In the genomic region with DNA sequence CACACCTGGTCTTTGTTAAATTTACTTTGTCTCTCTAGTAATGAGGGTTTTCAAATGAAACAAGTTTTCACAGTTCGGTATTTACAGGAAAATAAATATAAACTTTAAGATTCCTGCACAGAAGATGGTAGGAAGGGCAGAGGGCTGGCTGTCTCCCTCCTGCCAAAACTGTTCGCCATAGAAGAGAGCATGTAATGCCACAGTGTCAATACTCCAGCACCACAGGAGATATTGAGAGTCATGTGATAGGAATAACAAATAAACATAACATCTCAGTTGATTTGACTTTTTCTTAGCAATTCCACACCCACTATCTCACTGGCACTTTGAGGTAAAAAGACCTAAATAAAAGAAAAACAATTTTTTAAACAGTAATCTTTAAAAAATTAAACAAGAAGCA, we compare ENCODE assay signal across 11 cellular contexts.
A peak's percentile ranks its signal among the peaks of the same experiment; 100 is the strongest.
DNase-seq lines count a peak whose midpoint lies in the region; ATAC-seq and TF ChIP-seq lines count a peak whose summit lies in the region.
"Had no signal": no experiment of that assay in that cellular context is flagged by ENCODE, and none has a peak within 500 bp of the region (broad histone marks: within the 10 kb centered on the region; RNA-seq: fewer than 3 reads in every experiment).

No MANE protein-coding gene starts in this region.

- H3K27ac Mint-ChIP-seq in activated CD8-positive, alpha-beta memory T cell treated with anti-CD3 and anti-CD28 coated beads, Interleukin-2, amount 10 ng/mL, durations not matched to agents 7 days and 5 days = peak overlapping the region; percentile 91
- H3K27ac Mint-ChIP-seq in endothelial cell (ENCODE audit: unreplicated experiment) = no peak overlapping the region

- H3K9me3 Mint-ChIP-seq in activated CD8-positive, alpha-beta memory T cell treated with anti-CD3 and anti-CD28 coated beads, Interleukin-2, amount 10 ng/mL, durations not matched to agents 7 days and 5 days (ENCODE audit: low read depth) = peaks cover 2% of the 10 kb centered on the region
- H3K9me3 Mint-ChIP-seq in endothelial cell (ENCODE audit: unreplicated experiment) = no peaks in the 10 kb centered on the region

- no peaks in the 10 kb centered on the region for H3K27me3 Mint-ChIP-seq in activated CD8-positive, alpha-beta memory T cell treated with anti-CD3 and anti-CD28 coated beads, Interleukin-2, amount 10 ng/mL, durations not matched to agents 7 days and 5 days
- peaks cover 2% of the 10 kb centered on the region for H3K27me3 Mint-ChIP-seq in endothelial cell (ENCODE audit: unreplicated experiment)

- 98% methylated on average over 2 of the region's 2 CpGs for WGBS in thymus

- TF ChIP-seq CTCF in VCaP (conservative IDR thresholded peaks at IDR 0.05) = no peak
- TF ChIP-seq CTCF in endothelial cell (IDR thresholded peaks at IDR 0.05; ENCODE audit: unreplicated experiment) = no peak

- DNase-seq in activated CD8-positive, alpha-beta memory T cell treated with anti-CD3 and anti-CD28 coated beads, Interleukin-2, amount 10 ng/mL, durations not matched to agents 7 days and 5 days = no peak
- no peak for DNase-seq in activated CD8-positive, alpha-beta memory T cell treated with anti-CD3 and anti-CD28 coated beads for 24 hours
- no peak for DNase-seq in endothelial cell (ENCODE audit: low spot score)
- no peak for DNase-seq in cerebellar nuclear complex (lab: John Stamatoyannopoulos, UW)
- DNase-seq in kidney tubule cell (ENCODE audit: low spot score) = no peak
- no peak for DNase-seq in head of caudate nucleus
- DNase-seq: activated CD4-positive, alpha-beta T cell treated with anti-CD3 and anti-CD28 coated beads, Interleukin-2, amount 50 U/mL, for 1 hour; NCI-H1694; right cardiac atrium had no signal

- H3K27ac ChIP-seq in VCaP (peak overlapping the region; percentile 44; the same call in 1 of the 2 replicates), thymus (ENCODE audit: low read depth) (peak overlapping the region; percentile 18)

- no peaks in the 10 kb centered on the region for H3K27me3 ChIP-seq in thymus (ENCODE audit: control insufficient read depth, insufficient read depth)

- H3K4me1 ChIP-seq in thymus (ENCODE audit: control insufficient read depth, insufficient read depth, low read length) = peaks cover 12% of the 10 kb centered on the region

- H3K4me3 Mint-ChIP-seq in activated CD8-positive, alpha-beta memory T cell treated with anti-CD3 and anti-CD28 coated beads, Interleukin-2, amount 10 ng/mL, durations not matched to agents 7 days and 5 days = no peak overlapping the region
- H3K4me3 Mint-ChIP-seq in endothelial cell (ENCODE audit: unreplicated experiment) = peak overlapping the region; percentile 79

- ATAC-seq in activated CD8-positive, alpha-beta memory T cell treated with anti-CD3 and anti-CD28 coated beads, Interleukin-2, amount 10 ng/mL, durations not matched to agents 7 days and 5 days = no peak

- no peaks in the 10 kb centered on the region for H3K9me3 ChIP-seq in thymus (ENCODE audit: control insufficient read depth)

- H3K36me3 ChIP-seq in thymus (ENCODE audit: control insufficient read depth, insufficient read depth) = no peaks in the 10 kb centered on the region

- peaks cover 7% of the 10 kb centered on the region for H3K36me3 Mint-ChIP-seq in activated CD8-positive, alpha-beta memory T cell treated with anti-CD3 and anti-CD28 coated beads, Interleukin-2, amount 10 ng/mL, durations not matched to agents 7 days and 5 days
- H3K36me3 Mint-ChIP-seq in endothelial cell (ENCODE audit: low read depth, unreplicated experiment) = peaks cover 9% of the 10 kb centered on the region

- H3K4me3 ChIP-seq in thymus (ENCODE audit: low read length) = no peak overlapping the region

- peaks cover 49% of the 10 kb centered on the region for H3K4me1 Mint-ChIP-seq in activated CD8-positive, alpha-beta memory T cell treated with anti-CD3 and anti-CD28 coated beads, Interleukin-2, amount 10 ng/mL, durations not matched to agents 7 days and 5 days
- peaks cover 27% of the 10 kb centered on the region for H3K4me1 Mint-ChIP-seq in endothelial cell (ENCODE audit: unreplicated experiment)

- intact Hi-C loops in head of caudate nucleus (cut with DNase I) = no loop called here

- CTCF ChIA-PET in activated CD8-positive, alpha-beta memory T cell treated with anti-CD3 and anti-CD28 coated beads, Interleukin-2, amount 10 ng/mL, durations not matched to agents 7 days and 5 days (lab: Charles Lee) = interaction anchor here (1.0 to 8.1 kb wide), 4 partner anchors 11 to 113 kb away, joined by 3 to 82 read pairs (median 14); no protein-coding TSS in a partner anchor
